Comparison of ENCODE assay signal across 25 cellular contexts in the genomic region with DNA sequence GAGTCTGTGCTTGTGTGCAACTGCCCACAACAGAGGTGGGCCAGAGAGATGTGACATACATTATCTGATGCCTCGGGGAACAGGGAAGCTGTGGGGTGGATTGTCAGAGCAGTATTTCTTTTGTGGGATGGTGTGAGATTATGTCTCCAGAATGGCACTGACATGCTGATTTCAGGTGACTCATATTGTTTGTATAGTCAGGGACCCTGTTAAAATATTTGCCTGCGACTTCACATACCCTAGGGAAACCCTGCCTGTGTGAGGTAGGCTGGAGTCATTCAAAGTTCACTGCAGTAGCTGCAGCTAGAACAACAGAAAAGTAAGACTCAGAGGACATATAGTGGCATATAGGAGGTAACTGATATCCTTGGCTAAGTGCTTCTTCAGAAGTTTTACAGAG.
A peak's percentile ranks its signal among the peaks of the same experiment; 100 is the strongest.
DNase-seq lines count a peak whose midpoint lies in the region; ATAC-seq and TF ChIP-seq lines count a peak whose summit lies in the region.
"Had no signal": no experiment of that assay in that cellular context is flagged by ENCODE, and none has a peak within 500 bp of the region (broad histone marks: within the 10 kb centered on the region; RNA-seq: fewer than 3 reads in every experiment).

No MANE protein-coding gene starts in this region.

- H3K4me3 ChIP-seq in choroid plexus epithelial cell (ENCODE audit: low read depth, low read length) = no peak overlapping the region
- H3K4me3 ChIP-seq: BLaER1 treated with 17β-estradiol and CSF1 and Interleukin-3, amounts not matched to agents 10 nM and 100 nM; lung; neural progenitor cell; testis; vagina had no signal

- DNase-seq in DMS53 (lab: John Stamatoyannopoulos, UW) = peak; percentile 53
- DNase-seq in OCI-M1 (lab: John Stamatoyannopoulos, UW) = peak; percentile 68
- DNase-seq in choroid plexus epithelial cell (ENCODE audit: low read depth) = peak; percentile 23
- no peak for DNase-seq in NCI-H526 treated with DMSO at 0.1 percent for 48 hours (lab: John Stamatoyannopoulos, UW)
- no peak for DNase-seq in DMS 273 (lab: John Stamatoyannopoulos, UW; ENCODE audit: unreplicated experiment)
- no peak for DNase-seq in germinal center (ENCODE audit: low spot score)
- no peak for DNase-seq in HPDE6-E6E7 (ENCODE audit: extremely low spot score)
- DNase-seq: activated CD4-positive, alpha-beta T cell treated with anti-CD3 and anti-CD28 coated beads for 48 hours; activated naive CD4-positive, alpha-beta T cell treated with anti-CD3 and anti-CD28 coated beads, Interleukin-2, amount 10 ng/mL, durations not matched to agents 7 days and 5 days; amygdala; erythroblast; hippocampal formation; IMR-90; MM.1S; NCI-H1436; NCI-H774; Right ventricle myocardium superior; small intestine; stimulated activated naive B cell treated with anti-CD40 and anti-IgM and Interleukin-4, amounts not matched to agents 10 μg/mL and 1 μg/mL and 100 μg/mL, for 72 hours; testis had no signal

- ATAC-seq in GM18873 (IDR thresholded peaks at IDR 0.05; ENCODE audit: low FRiP score, unreplicated experiment) = peak; percentile 38
- ATAC-seq: stimulated activated naive B cell treated with anti-CD40 and anti-IgM and Interleukin-4, amounts not matched to agents 10 μg/mL and 1 μg/mL and 100 μg/mL, for 72 hours had no signal

- no peak for TF ChIP-seq CTCF in choroid plexus epithelial cell (conservative IDR thresholded peaks at IDR 0.05; ENCODE audit: low read depth, low read length)

Comparison
In these comparisons a context has a peak if more than half of its experiments do, and no peak if none do; other contexts are left out.
1. DNase-seq: peak in DMS53 (single experiment), OCI-M1 (single experiment) and choroid plexus epithelial cell (single experiment); none in NCI-H526 treated with DMSO at 0.1 percent for 48 hours (single experiment), DMS 273 (single experiment), germinal center (single experiment) and HPDE6-E6E7 (single experiment).